12 cellular contexts compared by ENCODE assay signal in genomic region chr1:151905443-151906323, GRCh38. TPM values are rescaled to one million over a fixed set of nuclear protein-coding genes. Genes with fewer than 3 reads are reported as not detected.
DNase-seq lines count a peak whose midpoint lies in the region; ATAC-seq and TF ChIP-seq lines count a peak whose summit lies in the region.
"Not testable (repeated sequence)": the region's sequence is repeated elsewhere in the genome, so short reads cannot be mapped to it uniquely, and the experiment has no call there.
"Had no signal": no experiment of that assay in that cellular context is flagged by ENCODE, and none has a peak within 500 bp of the region (broad histone marks: within the 10 kb centered on the region; RNA-seq: fewer than 3 reads in every experiment).

No MANE protein-coding gene starts in this region.

- peaks cover 12% of the 10 kb centered on the region for H3K9me3 Mint-ChIP-seq in CD8-positive, alpha-beta T cell
- peaks cover 39% of the 10 kb centered on the region for H3K9me3 Mint-ChIP-seq in activated CD4-positive, alpha-beta T cell treated with anti-CD3 and anti-CD28 coated beads, Interleukin-2, amount 10 ng/mL, durations not matched to agents 24 days and 14 days
- H3K9me3 Mint-ChIP-seq in chondrocyte (ENCODE audit: low read depth), result peaks cover 20% of the 10 kb centered on the region

- 73% methylated on average over 22 of the region's 22 CpGs for WGBS in right cardiac atrium
- 93% methylated on average over 22 of the region's 22 CpGs for WGBS in thymus

- H3K4me3 Mint-ChIP-seq in CD8-positive, alpha-beta T cell, result peak overlapping the region; percentile 67
- H3K4me3 Mint-ChIP-seq in activated CD4-positive, alpha-beta T cell treated with anti-CD3 and anti-CD28 coated beads, Interleukin-2, amount 10 ng/mL, durations not matched to agents 24 days and 14 days, result peak overlapping the region; percentile 75
- H3K4me3 Mint-ChIP-seq in chondrocyte (ENCODE audit: unreplicated experiment), result not testable (repeated sequence)

- not testable (repeated sequence) for H3K36me3 ChIP-seq in CD8-positive, alpha-beta T cell (ENCODE audit: insufficient read depth, low read length); osteoblast (ENCODE audit: insufficient read depth, low read length); thymus (ENCODE audit: control insufficient read depth, insufficient read depth)

- H3K27me3 ChIP-seq in CD8-positive, alpha-beta T cell (ENCODE audit: insufficient read depth, low read length); right cardiac atrium (ENCODE audit: control insufficient read depth, insufficient read depth); osteoblast (ENCODE audit: insufficient read depth, low read length); thymus (ENCODE audit: control insufficient read depth, insufficient read depth): not testable (repeated sequence)

- H3K9me3 ChIP-seq in CD8-positive, alpha-beta T cell (ENCODE audit: low read length); right cardiac atrium (ENCODE audit: control insufficient read depth, low read length); osteoblast (ENCODE audit: low read depth, low read length); thymus (ENCODE audit: control insufficient read depth): not testable (repeated sequence)

- H3K4me3 ChIP-seq in CD8-positive, alpha-beta T cell (ENCODE audit: low read depth, low read length), result peak overlapping the region; percentile 23
- not testable (repeated sequence) for H3K4me3 ChIP-seq in right cardiac atrium (ENCODE audit: low read length); osteoblast (ENCODE audit: insufficient read depth, low read length); thymus (ENCODE audit: low read length)

- peak overlapping the region; percentile 34 for H3K27ac ChIP-seq in CD8-positive, alpha-beta T cell (ENCODE audit: low read depth, low read length)
- H3K27ac ChIP-seq in right cardiac atrium (ENCODE audit: low read length), result peak overlapping the region; percentile 4
- peak overlapping the region; percentile 50 for H3K27ac ChIP-seq in osteoblast (ENCODE audit: low read depth, low read length)
- peak overlapping the region; percentile 68 for H3K27ac ChIP-seq in thymus (ENCODE audit: low read depth)

- H3K36me3 Mint-ChIP-seq in CD8-positive, alpha-beta T cell, result peaks cover 37% of the 10 kb centered on the region
- H3K36me3 Mint-ChIP-seq in activated CD4-positive, alpha-beta T cell treated with anti-CD3 and anti-CD28 coated beads, Interleukin-2, amount 10 ng/mL, durations not matched to agents 24 days and 14 days (ENCODE audit: low read depth), result peaks cover 69% of the 10 kb centered on the region
- peaks cover 15% of the 10 kb centered on the region for H3K36me3 Mint-ChIP-seq in chondrocyte (ENCODE audit: low read depth)

- H3K4me1 ChIP-seq in CD8-positive, alpha-beta T cell (ENCODE audit: insufficient read depth, low read length), result peaks cover 63% of the 10 kb centered on the region
- not testable (repeated sequence) for H3K4me1 ChIP-seq in right cardiac atrium (ENCODE audit: control insufficient read depth, insufficient read depth, low read length); thymus (ENCODE audit: control insufficient read depth, insufficient read depth, low read length)
- H3K4me1 ChIP-seq in osteoblast (ENCODE audit: insufficient read depth, low read length), result peaks cover 15% of the 10 kb centered on the region

- peaks cover 30% of the 10 kb centered on the region for H3K79me2 ChIP-seq in osteoblast (ENCODE audit: insufficient read depth, low read length)

- not testable (repeated sequence) for TF ChIP-seq CTCF in CD8-positive, alpha-beta T cell (IDR thresholded peaks at IDR 0.05); chondrocyte (IDR thresholded peaks at IDR 0.05); osteoblast (IDR thresholded peaks at IDR 0.05; ENCODE audit: extremely low read depth, low read depth, low read length)

- DNase-seq in CD8-positive, alpha-beta T cell, result peak in 5 of 7 experiments; percentile 23 to 60 (median 33)
- DNase-seq in NCI-H82 (lab: John Stamatoyannopoulos, UW), result peak; percentile 38
- peak; percentile 69 for DNase-seq in activated CD4-positive, alpha-beta T cell treated with anti-CD3 and anti-CD28 coated beads, Interleukin-2, amount 10 ng/mL, durations not matched to agents 24 days and 14 days
- peak; percentile 7 for DNase-seq in activated naive CD4-positive, alpha-beta T cell treated with Interleukin-2 at 50 U/mL for 16 hours
- DNase-seq in chondrocyte (ENCODE audit: low spot score), result not testable (repeated sequence)
- peak in 1 of 3 donors; percentile 68 for DNase-seq in right cardiac atrium
- peak; percentile 89 for DNase-seq in osteoblast (ENCODE audit: insufficient read length, low spot score, missing footprints)

- CTCF ChIA-PET in CD8-positive, alpha-beta T cell (lab: Charles Lee), result interaction anchor here (0.7 to 2.6 kb wide), 6 partner anchors 15 to 312 kb away, joined by 3 to 8 read pairs (median 4); no protein-coding TSS in a partner anchor

- not testable (repeated sequence) for H4K20me1 ChIP-seq in osteoblast (ENCODE audit: insufficient read depth, low read length)

- H3K4me2 ChIP-seq in osteoblast (ENCODE audit: insufficient read depth, low read length), result peak overlapping the region; percentile 45

- H2AFZ ChIP-seq in osteoblast (ENCODE audit: low read length), result peak overlapping the region; percentile 60

- peak overlapping the region; percentile 96 for H3K27ac Mint-ChIP-seq in CD8-positive, alpha-beta T cell
- peak overlapping the region; percentile 94 for H3K27ac Mint-ChIP-seq in activated CD4-positive, alpha-beta T cell treated with anti-CD3 and anti-CD28 coated beads, Interleukin-2, amount 10 ng/mL, durations not matched to agents 24 days and 14 days
- peak overlapping the region; percentile 68 for H3K27ac Mint-ChIP-seq in chondrocyte (ENCODE audit: unreplicated experiment)

- POLR2A ChIA-PET in CD8-positive, alpha-beta T cell (lab: Charles Lee), result interaction anchor here (0.7 to 1.7 kb wide), 8 partner anchors 11 to 1276 kb away, joined by 3 to 7 read pairs (median 4); partner anchors contain the start of gene ENSA

- peak; percentile 36 for ATAC-seq in CD8-positive, alpha-beta T cell
- not testable (repeated sequence) for ATAC-seq in right cardiac atrium

- peaks cover 65% of the 10 kb centered on the region for H3K4me1 Mint-ChIP-seq in CD8-positive, alpha-beta T cell (ENCODE audit: low read depth)
- H3K4me1 Mint-ChIP-seq in activated CD4-positive, alpha-beta T cell treated with anti-CD3 and anti-CD28 coated beads, Interleukin-2, amount 10 ng/mL, durations not matched to agents 24 days and 14 days, result peaks cover 33% of the 10 kb centered on the region
- peaks cover 26% of the 10 kb centered on the region for H3K4me1 Mint-ChIP-seq in chondrocyte (ENCODE audit: low read depth)

- intact Hi-C loops in CD8-positive, alpha-beta T cell (cut with DNase I, micrococcal nuclease), result loop anchor here in 1 of 2 experiments (5.0 kb wide), 1 partner anchor 142 kb away; no protein-coding TSS in a partner anchor
- intact Hi-C loops in activated CD4-positive, alpha-beta T cell treated with anti-CD3 and anti-CD28 coated beads, Interleukin-2, amount 10 ng/mL, durations not matched to agents 24 days and 14 days (cut with micrococcal nuclease), result loop anchor here (2.0 kb wide), 1 partner anchor 115 kb away; the partner anchor contains the start of gene TDRKH
- intact Hi-C loops in right cardiac atrium (cut with DNase I), result not testable (repeated sequence)

- H3K27me3 Mint-ChIP-seq in CD8-positive, alpha-beta T cell (ENCODE audit: low read depth); activated CD4-positive, alpha-beta T cell treated with anti-CD3 and anti-CD28 coated beads, Interleukin-2, amount 10 ng/mL, durations not matched to agents 24 days and 14 days; chondrocyte (ENCODE audit: low read depth): not testable (repeated sequence)

RNA-seq across cellular contexts. Expression of gene THEM4, which starts 3.6 kb away (rescaled TPM):
- 10 to 100 TPM; 14.3 to 16.8 TPM for total RNA-seq in CD8-positive, alpha-beta T cell
- 26.9 and 30.6 TPM in 2 replicates for total RNA-seq in activated CD4-positive, alpha-beta T cell treated with anti-CD3 and anti-CD28 coated beads, Interleukin-2, amount 10 ng/mL, durations not matched to agents 24 days and 14 days
- total RNA-seq in chondrocyte, result 6.9 to 12.5 TPM (median 7.0 TPM) in 3 replicates
- total RNA-seq in right cardiac atrium, result 10 to 100 TPM; 18.8 to 19.5 (median 19.0) TPM
- polyA plus RNA-seq in right cardiac atrium, result 27.2 TPM
- 9.8 and 13.8 TPM in 2 replicates for total RNA-seq in osteoblast
- 46.2 TPM for polyA plus RNA-seq in thymus

RNA-seq across cellular contexts. Expression of gene THEM5, which starts 52.2 kb away (rescaled TPM):
- not detected for total RNA-seq in CD8-positive, alpha-beta T cell
- not detected in 2 replicates for total RNA-seq in activated CD4-positive, alpha-beta T cell treated with anti-CD3 and anti-CD28 coated beads, Interleukin-2, amount 10 ng/mL, durations not matched to agents 24 days and 14 days
- total RNA-seq in chondrocyte (not detected in 3 replicates), right cardiac atrium (under 1 TPM in 3 of 4 donors, not detected in 1; 0.24 to 0.53 (median 0.42) TPM), osteoblast (not detected in 2 replicates)
- polyA plus RNA-seq in right cardiac atrium (0.11 TPM), thymus (1.5 TPM)
- total RNA-seq: aorta, fibroblast of lung, left lung, renal cortical epithelial cell had no signal
- polyA plus RNA-seq: aorta, fibroblast of lung had no signal

Comparison
In these comparisons a context has a peak if more than half of its experiments do, and no peak if none do; other contexts are left out.
1. H3K27ac ChIP-seq: peak in every context shown above with its lines; median percentile 68 in thymus; 50 in osteoblast; 34 in CD8-positive, alpha-beta T cell; 4 in right cardiac atrium.